ENCODE assay signal across 8 cellular contexts in genomic region chrX:154485150-154486051, GRCh38. TPM values are rescaled to one million over a fixed set of nuclear protein-coding genes. Genes with fewer than 3 reads are reported as not detected.
DNase-seq lines count a peak whose midpoint lies in the region; TF ChIP-seq lines count a peak whose summit lies in the region.

No MANE protein-coding gene starts in this region.

- H3K27ac ChIP-seq in OCI-LY1 (ENCODE audit: low read depth, low read length, poor library complexity, severe bottlenecking) (peak overlapping the region; percentile 47), esophagus muscularis mucosa (replicated peaks in 1 of 4) (peak overlapping the region; percentile 86 to 89 (median 88))

- H3K27ac Mint-ChIP-seq in progenitor cell of endocrine pancreas, result no peak overlapping the region

- peak overlapping the region; percentile 62 for H3K4me3 Mint-ChIP-seq in progenitor cell of endocrine pancreas (ENCODE audit: low read depth)

- H3K36me3 ChIP-seq in GM06990 (ENCODE audit: control insufficient read depth, insufficient read depth, low read length), result peaks cover 6% of the 10 kb centered on the region
- H3K36me3 ChIP-seq in OCI-LY1 (ENCODE audit: insufficient read depth, low read length), result peaks cover 23% of the 10 kb centered on the region
- peaks cover 0 to 29% (median 24%) of the 10 kb centered on the region in 4 donors for H3K36me3 ChIP-seq in esophagus muscularis mucosa

- peak overlapping the region; percentile 79 for H3K4me2 ChIP-seq in OCI-LY1 (ENCODE audit: low read length)

- intact Hi-C loops in esophagus muscularis mucosa (cut with DNase I), result loop anchor here (5.0 kb wide), 2 partner anchors 42 to 48 kb away; partner anchors contain the start of gene GDI1

- H3K27me3 Mint-ChIP-seq in progenitor cell of endocrine pancreas, result no peaks in the 10 kb centered on the region

- TF ChIP-seq CTCF in GM06990 (IDR thresholded peaks at IDR 0.05; ENCODE audit: insufficient read depth, low read length, poor library complexity, severe bottlenecking), result no peak
- TF ChIP-seq CTCF in OCI-LY1 (IDR thresholded peaks at IDR 0.05; ENCODE audit: low read length), result no peak
- no peak for TF ChIP-seq CTCF in esophagus muscularis mucosa (IDR thresholded peaks at IDR 0.05)
- TF ChIP-seq CTCF in progenitor cell of endocrine pancreas (IDR thresholded peaks at IDR 0.05; ENCODE audit: unreplicated experiment), result no peak

- H3K4me3 ChIP-seq in GM06990 (replicated peaks; ENCODE audit: low read depth, low read length), result peak overlapping the region; percentile 73
- H3K4me3 ChIP-seq in OCI-LY1 (ENCODE audit: low read depth, low read length, poor library complexity, severe bottlenecking), result peak overlapping the region; percentile 72
- H3K4me3 ChIP-seq in esophagus muscularis mucosa, result peak overlapping the region; percentile 68 to 81 (median 70)

- no peak overlapping the region for H2AFZ ChIP-seq in OCI-LY1 (ENCODE audit: low read length)

- peak overlapping the region; percentile 84 for H3K9ac ChIP-seq in OCI-LY1 (ENCODE audit: low read length)

- H3K79me2 ChIP-seq in OCI-LY1 (ENCODE audit: insufficient read depth, low read length), result no peaks in the 10 kb centered on the region

- H3F3A ChIP-seq in OCI-LY1 (ENCODE audit: insufficient read depth, low read length), result no peaks in the 10 kb centered on the region

- H3K9me2 ChIP-seq in OCI-LY1 (ENCODE audit: low read depth, low read length), result no peaks in the 10 kb centered on the region

- DNase-seq in GM06990 (ENCODE audit: extremely low read depth, insufficient read length) (no peak), esophagus muscularis mucosa (ENCODE audit: extremely low spot score) (no peak), progenitor cell of endocrine pancreas (ENCODE audit: low spot score, unreplicated experiment) (no peak), NCI-H510A (lab: John Stamatoyannopoulos, UW) (no peak), amniotic stem cell (lab: John Stamatoyannopoulos, UW) (no peak), NCI-H2171 (lab: John Stamatoyannopoulos, UW) (no peak)
- no peak for DNase-seq in stimulated activated CD4-positive, alpha-beta T cell treated with anti-CD3 and anti-CD28 coated beads, Interleukin-4, amount 100 ng/mL, for 4 hours

- H3K4me1 Mint-ChIP-seq in progenitor cell of endocrine pancreas (ENCODE audit: low read depth), result peaks cover 3% of the 10 kb centered on the region

- WGBS in esophagus muscularis mucosa, result 75% methylated on average over 25 of the region's 35 CpGs

- H3K9me3 Mint-ChIP-seq in progenitor cell of endocrine pancreas (ENCODE audit: low read depth), result peaks cover 3% of the 10 kb centered on the region

- H3K9me3 ChIP-seq in OCI-LY1 (ENCODE audit: low read length) (no peaks in the 10 kb centered on the region), esophagus muscularis mucosa (no peaks in the 10 kb centered on the region)

- H3K36me3 Mint-ChIP-seq in progenitor cell of endocrine pancreas (ENCODE audit: insufficient read depth), result peaks cover 3% of the 10 kb centered on the region

- no peaks in the 10 kb centered on the region for H3K27me3 ChIP-seq in GM06990 (replicated peaks; ENCODE audit: control insufficient read depth, insufficient read depth, low read length)
- H3K27me3 ChIP-seq in OCI-LY1 (ENCODE audit: insufficient read depth, low read length), result no peaks in the 10 kb centered on the region
- H3K27me3 ChIP-seq in esophagus muscularis mucosa, result no peaks in the 10 kb centered on the region

- TF ChIP-seq EP300 in esophagus muscularis mucosa (IDR thresholded peaks at IDR 0.05), result no peak

- no peaks in the 10 kb centered on the region for H4K20me1 ChIP-seq in OCI-LY1 (ENCODE audit: insufficient read depth, low read length)

- no peak for TF ChIP-seq POLR2A in esophagus muscularis mucosa (IDR thresholded peaks at IDR 0.05; ENCODE audit: low read depth)

- H3K4me1 ChIP-seq in OCI-LY1 (ENCODE audit: insufficient read depth, low read length, severe bottlenecking) (peaks cover 59% of the 10 kb centered on the region), esophagus muscularis mucosa (peaks cover 23 to 50% (median 45%) of the 10 kb centered on the region in 4 donors)

RNA-seq across cellular contexts. Expression of gene UBL4A, which starts 1.0 kb away (rescaled TPM):
- total RNA-seq in esophagus muscularis mucosa, result 10 to 100 TPM; 41.7 to 75.8 (median 57.9) TPM
- 17.7 and 20.0 TPM in 2 replicates for total RNA-seq in progenitor cell of endocrine pancreas

RNA-seq across cellular contexts. Expression of gene SLC10A3, which starts 5.0 kb away (rescaled TPM):
- total RNA-seq in esophagus muscularis mucosa (10 to 100 TPM; 24.5 to 44.9 (median 38.1) TPM), progenitor cell of endocrine pancreas (10.4 and 10.9 TPM in 2 replicates)

RNA-seq across cellular contexts. Expression of gene LAGE3, which starts 6.3 kb away (rescaled TPM):
- total RNA-seq in esophagus muscularis mucosa (10 to 100 TPM; 14.1 to 21.7 (median 16.9) TPM), progenitor cell of endocrine pancreas (12.8 and 13.5 TPM in 2 replicates)

RNA-seq across cellular contexts. Expression of gene PLXNA3, which starts 27.3 kb away (rescaled TPM):
- total RNA-seq in esophagus muscularis mucosa (10 to 100 TPM in 1 of 4 donors, 1 to 10 TPM in 3; 2.2 to 17.9 (median 4.3) TPM), progenitor cell of endocrine pancreas (135 and 148 TPM in 2 replicates)

RNA-seq across cellular contexts. Expression of gene FAM3A, which starts 30.6 kb away (rescaled TPM):
- total RNA-seq in esophagus muscularis mucosa, result 10 to 100 TPM; 34.9 to 49.4 (median 40.4) TPM
- total RNA-seq in progenitor cell of endocrine pancreas, result 29.5 and 34.3 TPM in 2 replicates
